Comparison of ENCODE assay signal across 1 cellular context in genomic region chr1:59043796-59044195, GRCh38.
A peak's percentile ranks its signal among the peaks of the same experiment; 100 is the strongest.
TF ChIP-seq lines count a peak whose summit lies in the region.

No MANE protein-coding gene starts in this region.

TF ChIP-seq in HepG2, 621 proteins besides CTCF, POLR2A, EP300 and RAD21 (continued from another document and continues in another):
- no peak for TF ChIP-seq ZNF407 (CRISPR knock-in tag; IDR thresholded peaks at IDR 0.05; ENCODE audit: not compliant biosample characterization)
- TF ChIP-seq PREB (CRISPR knock-in tag; IDR thresholded peaks at IDR 0.05) = no peak
- TF ChIP-seq ARID4A (CRISPR knock-in tag; IDR thresholded peaks at IDR 0.05; ENCODE audit: borderline replicate concordance) = 0 out of 2 replicates have a peak, but pooled peaks have one; percentile 32
- peak; percentile 82; the same call in 1 of the 2 replicates for TF ChIP-seq HDAC2 (CRISPR knock-in tag; IDR thresholded peaks at IDR 0.05)
- no peak for TF ChIP-seq THYN1 (CRISPR knock-in tag; IDR thresholded peaks at IDR 0.05; ENCODE audit: borderline replicate concordance, low read depth)
- TF ChIP-seq NFIB (CRISPR knock-in tag; IDR thresholded peaks at IDR 0.05; ENCODE audit: borderline replicate concordance) = no peak
- TF ChIP-seq ZGPAT (CRISPR knock-in tag; IDR thresholded peaks at IDR 0.05) = peak; percentile 63; the same call in 1 of the 2 replicates
- no peak for TF ChIP-seq ZNF496 (CRISPR knock-in tag; IDR thresholded peaks at IDR 0.05; ENCODE audit: insufficient replicate concordance)
- TF ChIP-seq TCF7 (IDR thresholded peaks at IDR 0.05; ENCODE audit: low read depth) = peak; percentile 42
- TF ChIP-seq THAP11 (CRISPR knock-in tag; IDR thresholded peaks at IDR 0.05) = peak; percentile 45
- no peak for TF ChIP-seq MTA3 (CRISPR knock-in tag; IDR thresholded peaks at IDR 0.05)
- TF ChIP-seq ZFP37 (CRISPR knock-in tag; IDR thresholded peaks at IDR 0.05; ENCODE audit: borderline replicate concordance) = no peak
- peak; percentile 55; the same call in 1 of the 2 replicates for TF ChIP-seq ZSCAN9 (CRISPR knock-in tag; IDR thresholded peaks at IDR 0.05; ENCODE audit: borderline replicate concordance)
- no peak for TF ChIP-seq DNMT3B (CRISPR knock-in tag; conservative IDR thresholded peaks at IDR 0.05)
- no peak for TF ChIP-seq CAMTA2 (CRISPR knock-in tag; IDR thresholded peaks at IDR 0.05; ENCODE audit: borderline replicate concordance)
- no peak for TF ChIP-seq KIAA2018 (CRISPR knock-in tag; IDR thresholded peaks at IDR 0.05; ENCODE audit: borderline replicate concordance)
- no peak for TF ChIP-seq CENPT (CRISPR knock-in tag; IDR thresholded peaks at IDR 0.05; ENCODE audit: low read depth)
- TF ChIP-seq FOXP1 (IDR thresholded peaks at IDR 0.05) = no peak
- peak; percentile 55 for TF ChIP-seq FOXP1 (CRISPR knock-in tag; IDR thresholded peaks at IDR 0.05)
- TF ChIP-seq KLF15 (CRISPR knock-in tag; IDR thresholded peaks at IDR 0.05; ENCODE audit: borderline replicate concordance) = no peak
- no peak for TF ChIP-seq SRSF1 (optimal IDR thresholded peaks at IDR 0.05; ENCODE audit: low read depth, low read length)
- no peak for TF ChIP-seq GPBP1L1 (CRISPR knock-in tag; IDR thresholded peaks at IDR 0.05)
- no peak for TF ChIP-seq AGO2 (optimal IDR thresholded peaks at IDR 0.05; ENCODE audit: low read depth, low read length)
- TF ChIP-seq ZNF710 (CRISPR knock-in tag; IDR thresholded peaks at IDR 0.05; ENCODE audit: borderline replicate concordance) = peak; percentile 82; the same call in 1 of the 2 replicates
